In the genomic region with DNA sequence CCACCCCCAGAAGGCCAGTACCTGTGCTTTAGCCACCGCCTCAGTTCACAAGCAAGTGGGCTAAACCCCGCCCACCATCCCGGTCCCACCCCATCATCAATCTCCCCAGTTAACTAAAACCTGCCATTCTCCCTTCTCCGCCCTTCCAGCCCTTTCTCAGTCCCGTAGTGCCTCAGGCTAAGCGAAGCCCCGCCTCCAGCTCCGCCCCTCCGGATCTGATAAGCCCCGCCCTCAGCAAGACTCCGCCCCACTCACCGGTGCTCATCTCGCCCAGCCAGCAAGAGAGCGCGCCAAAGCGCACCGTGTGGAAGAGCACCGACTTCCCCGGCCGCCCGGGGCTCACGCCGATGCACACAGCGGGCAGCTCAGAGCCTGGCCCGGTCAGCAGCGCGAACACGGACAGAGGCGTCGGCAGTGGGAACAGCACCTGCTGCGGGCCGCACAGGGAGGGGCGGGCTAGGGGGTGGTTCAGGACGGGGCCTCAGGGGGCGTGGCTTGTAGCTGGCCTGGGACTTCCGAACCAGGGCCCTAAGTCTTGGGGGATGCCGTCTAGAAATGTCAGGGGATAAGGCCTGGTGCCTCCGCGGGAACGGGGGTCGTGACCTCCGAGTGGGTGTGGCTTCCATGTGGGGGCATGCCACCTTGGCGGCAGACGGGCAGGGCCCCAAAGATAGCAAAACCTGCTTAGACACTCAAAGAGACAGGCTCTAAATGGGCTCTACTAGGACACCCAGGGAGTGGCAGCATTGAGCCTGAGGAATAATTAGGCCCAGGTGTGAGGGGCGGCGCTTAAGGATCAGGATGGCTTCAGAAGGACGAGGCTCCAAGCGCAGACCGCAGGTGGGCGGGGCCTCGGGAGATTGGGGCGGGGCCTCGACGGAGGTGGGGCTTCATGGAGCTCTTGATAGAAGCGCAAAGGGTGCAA, we compare ENCODE assay signal across 1 cellular context.
A peak's percentile ranks its signal among the peaks of the same experiment; 100 is the strongest.
TF ChIP-seq lines count a peak whose summit lies in the region.

No MANE protein-coding gene starts in this region.

TF ChIP-seq in K562, 482 proteins besides CTCF, POLR2A, EP300 and RAD21 (continued from another document and continues in another):
- TF ChIP-seq, protein P1, sequence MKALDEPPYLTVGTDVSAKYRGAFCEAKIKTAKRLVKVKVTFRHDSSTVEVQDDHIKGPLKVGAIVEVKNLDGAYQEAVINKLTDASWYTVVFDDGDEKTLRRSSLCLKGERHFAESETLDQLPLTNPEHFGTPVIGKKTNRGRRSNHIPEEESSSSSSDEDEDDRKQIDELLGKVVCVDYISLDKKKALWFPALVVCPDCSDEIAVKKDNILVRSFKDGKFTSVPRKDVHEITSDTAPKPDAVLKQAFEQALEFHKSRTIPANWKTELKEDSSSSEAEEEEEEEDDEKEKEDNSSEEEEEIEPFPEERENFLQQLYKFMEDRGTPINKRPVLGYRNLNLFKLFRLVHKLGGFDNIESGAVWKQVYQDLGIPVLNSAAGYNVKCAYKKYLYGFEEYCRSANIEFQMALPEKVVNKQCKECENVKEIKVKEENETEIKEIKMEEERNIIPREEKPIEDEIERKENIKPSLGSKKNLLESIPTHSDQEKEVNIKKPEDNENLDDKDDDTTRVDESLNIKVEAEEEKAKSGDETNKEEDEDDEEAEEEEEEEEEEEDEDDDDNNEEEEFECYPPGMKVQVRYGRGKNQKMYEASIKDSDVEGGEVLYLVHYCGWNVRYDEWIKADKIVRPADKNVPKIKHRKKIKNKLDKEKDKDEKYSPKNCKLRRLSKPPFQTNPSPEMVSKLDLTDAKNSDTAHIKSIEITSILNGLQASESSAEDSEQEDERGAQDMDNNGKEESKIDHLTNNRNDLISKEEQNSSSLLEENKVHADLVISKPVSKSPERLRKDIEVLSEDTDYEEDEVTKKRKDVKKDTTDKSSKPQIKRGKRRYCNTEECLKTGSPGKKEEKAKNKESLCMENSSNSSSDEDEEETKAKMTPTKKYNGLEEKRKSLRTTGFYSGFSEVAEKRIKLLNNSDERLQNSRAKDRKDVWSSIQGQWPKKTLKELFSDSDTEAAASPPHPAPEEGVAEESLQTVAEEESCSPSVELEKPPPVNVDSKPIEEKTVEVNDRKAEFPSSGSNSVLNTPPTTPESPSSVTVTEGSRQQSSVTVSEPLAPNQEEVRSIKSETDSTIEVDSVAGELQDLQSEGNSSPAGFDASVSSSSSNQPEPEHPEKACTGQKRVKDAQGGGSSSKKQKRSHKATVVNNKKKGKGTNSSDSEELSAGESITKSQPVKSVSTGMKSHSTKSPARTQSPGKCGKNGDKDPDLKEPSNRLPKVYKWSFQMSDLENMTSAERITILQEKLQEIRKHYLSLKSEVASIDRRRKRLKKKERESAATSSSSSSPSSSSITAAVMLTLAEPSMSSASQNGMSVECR (CRISPR knock-in tag; IDR thresholded peaks at IDR 0.05), result peak; percentile 59; the same call in 1 of the 2 replicates
- no peak for TF ChIP-seq ZNF584 (CRISPR knock-in tag; IDR thresholded peaks at IDR 0.05; ENCODE audit: low read depth)
- TF ChIP-seq, protein P2, sequence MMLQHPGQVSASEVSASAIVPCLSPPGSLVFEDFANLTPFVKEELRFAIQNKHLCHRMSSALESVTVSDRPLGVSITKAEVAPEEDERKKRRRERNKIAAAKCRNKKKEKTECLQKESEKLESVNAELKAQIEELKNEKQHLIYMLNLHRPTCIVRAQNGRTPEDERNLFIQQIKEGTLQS (IDR thresholded peaks at IDR 0.05), result no peak
- TF ChIP-seq, protein P2 (CRISPR knock-in tag; conservative IDR thresholded peaks at IDR 0.05), result no peak
- TF ChIP-seq MAFF (IDR thresholded peaks at IDR 0.05; ENCODE audit: low read length), result no peak
- 0 out of 2 replicates have a peak, but pooled peaks have one; percentile 6 for TF ChIP-seq HCFC1 (IDR thresholded peaks at IDR 0.05; ENCODE audit: low read depth, low read length)
- TF ChIP-seq, protein P3, sequence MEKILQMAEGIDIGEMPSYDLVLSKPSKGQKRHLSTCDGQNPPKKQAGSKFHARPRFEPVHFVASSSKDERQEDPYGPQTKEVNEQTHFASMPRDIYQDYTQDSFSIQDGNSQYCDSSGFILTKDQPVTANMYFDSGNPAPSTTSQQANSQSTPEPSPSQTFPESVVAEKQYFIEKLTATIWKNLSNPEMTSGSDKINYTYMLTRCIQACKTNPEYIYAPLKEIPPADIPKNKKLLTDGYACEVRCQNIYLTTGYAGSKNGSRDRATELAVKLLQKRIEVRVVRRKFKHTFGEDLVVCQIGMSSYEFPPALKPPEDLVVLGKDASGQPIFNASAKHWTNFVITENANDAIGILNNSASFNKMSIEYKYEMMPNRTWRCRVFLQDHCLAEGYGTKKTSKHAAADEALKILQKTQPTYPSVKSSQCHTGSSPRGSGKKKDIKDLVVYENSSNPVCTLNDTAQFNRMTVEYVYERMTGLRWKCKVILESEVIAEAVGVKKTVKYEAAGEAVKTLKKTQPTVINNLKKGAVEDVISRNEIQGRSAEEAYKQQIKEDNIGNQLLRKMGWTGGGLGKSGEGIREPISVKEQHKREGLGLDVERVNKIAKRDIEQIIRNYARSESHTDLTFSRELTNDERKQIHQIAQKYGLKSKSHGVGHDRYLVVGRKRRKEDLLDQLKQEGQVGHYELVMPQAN (IDR thresholded peaks at IDR 0.05; ENCODE audit: borderline replicate concordance), result peak; percentile 58; the same call in 1 of the 2 replicates
- TF ChIP-seq SAP30 (IDR thresholded peaks at IDR 0.05; ENCODE audit: borderline replicate concordance, insufficient read depth, low read depth, low read length, poor library complexity, severe bottlenecking), result peak; percentile 42
- TF ChIP-seq CTBP1 (IDR thresholded peaks at IDR 0.05; ENCODE audit: borderline replicate concordance), result peak; percentile 62; the same call in 1 of the 2 replicates
- TF ChIP-seq MYNN (IDR thresholded peaks at IDR 0.05), result no peak
- TF ChIP-seq MYNN (CRISPR knock-in tag; IDR thresholded peaks at IDR 0.05), result no peak
- TF ChIP-seq, protein P4, sequence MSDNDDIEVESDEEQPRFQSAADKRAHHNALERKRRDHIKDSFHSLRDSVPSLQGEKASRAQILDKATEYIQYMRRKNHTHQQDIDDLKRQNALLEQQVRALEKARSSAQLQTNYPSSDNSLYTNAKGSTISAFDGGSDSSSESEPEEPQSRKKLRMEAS (CRISPR knock-in tag; IDR thresholded peaks at IDR 0.05), result peak; percentile 90
- no peak for TF ChIP-seq TCF7L2 (IDR thresholded peaks at IDR 0.05; ENCODE audit: low read depth, low read length)
- peak; percentile 37; the same call in 1 of the 2 replicates for TF ChIP-seq ZFX (CRISPR knock-in tag; IDR thresholded peaks at IDR 0.05)
- peak; percentile 95 for TF ChIP-seq L3MBTL2 (IDR thresholded peaks at IDR 0.05)
- no peak for TF ChIP-seq ZKSCAN1 (IDR thresholded peaks at IDR 0.05; ENCODE audit: low read depth, low read length)
- TF ChIP-seq MAZ (CRISPR knock-in tag; conservative IDR thresholded peaks at IDR 0.05 in 1 of 2, IDR thresholded peaks at IDR 0.05 in 1 of 2), result peak; percentile 70 to 71
- TF ChIP-seq LCOR (CRISPR knock-in tag; IDR thresholded peaks at IDR 0.05), result no peak
- TF ChIP-seq DNMT1 (IDR thresholded peaks at IDR 0.05), result no peak
- TF ChIP-seq, protein P5, sequence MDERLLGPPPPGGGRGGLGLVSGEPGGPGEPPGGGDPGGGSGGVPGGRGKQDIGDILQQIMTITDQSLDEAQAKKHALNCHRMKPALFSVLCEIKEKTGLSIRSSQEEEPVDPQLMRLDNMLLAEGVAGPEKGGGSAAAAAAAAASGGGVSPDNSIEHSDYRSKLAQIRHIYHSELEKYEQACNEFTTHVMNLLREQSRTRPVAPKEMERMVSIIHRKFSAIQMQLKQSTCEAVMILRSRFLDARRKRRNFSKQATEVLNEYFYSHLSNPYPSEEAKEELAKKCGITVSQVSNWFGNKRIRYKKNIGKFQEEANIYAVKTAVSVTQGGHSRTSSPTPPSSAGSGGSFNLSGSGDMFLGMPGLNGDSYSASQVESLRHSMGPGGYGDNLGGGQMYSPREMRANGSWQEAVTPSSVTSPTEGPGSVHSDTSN (CRISPR knock-in tag; IDR thresholded peaks at IDR 0.05; ENCODE audit: low read depth), result no peak
- TF ChIP-seq, protein P5 (tag; conservative IDR thresholded peaks at IDR 0.05; ENCODE audit: low read depth), result peak; percentile 86
- TF ChIP-seq JUNB (CRISPR knock-in tag; conservative IDR thresholded peaks at IDR 0.05), result no peak
- peak; percentile 85 for TF ChIP-seq SP1 (CRISPR knock-in tag; IDR thresholded peaks at IDR 0.05)
- TF ChIP-seq, protein P6, sequence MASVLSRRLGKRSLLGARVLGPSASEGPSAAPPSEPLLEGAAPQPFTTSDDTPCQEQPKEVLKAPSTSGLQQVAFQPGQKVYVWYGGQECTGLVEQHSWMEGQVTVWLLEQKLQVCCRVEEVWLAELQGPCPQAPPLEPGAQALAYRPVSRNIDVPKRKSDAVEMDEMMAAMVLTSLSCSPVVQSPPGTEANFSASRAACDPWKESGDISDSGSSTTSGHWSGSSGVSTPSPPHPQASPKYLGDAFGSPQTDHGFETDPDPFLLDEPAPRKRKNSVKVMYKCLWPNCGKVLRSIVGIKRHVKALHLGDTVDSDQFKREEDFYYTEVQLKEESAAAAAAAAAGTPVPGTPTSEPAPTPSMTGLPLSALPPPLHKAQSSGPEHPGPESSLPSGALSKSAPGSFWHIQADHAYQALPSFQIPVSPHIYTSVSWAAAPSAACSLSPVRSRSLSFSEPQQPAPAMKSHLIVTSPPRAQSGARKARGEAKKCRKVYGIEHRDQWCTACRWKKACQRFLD (CRISPR knock-in tag; IDR thresholded peaks at IDR 0.05), result no peak
- no peak for TF ChIP-seq EGR1 (conservative IDR thresholded peaks at IDR 0.05)
- peak; percentile 44; the same call in 1 of the 2 replicates for TF ChIP-seq PHF8 (IDR thresholded peaks at IDR 0.05; ENCODE audit: borderline replicate concordance, low read length)
- TF ChIP-seq, protein P7, sequence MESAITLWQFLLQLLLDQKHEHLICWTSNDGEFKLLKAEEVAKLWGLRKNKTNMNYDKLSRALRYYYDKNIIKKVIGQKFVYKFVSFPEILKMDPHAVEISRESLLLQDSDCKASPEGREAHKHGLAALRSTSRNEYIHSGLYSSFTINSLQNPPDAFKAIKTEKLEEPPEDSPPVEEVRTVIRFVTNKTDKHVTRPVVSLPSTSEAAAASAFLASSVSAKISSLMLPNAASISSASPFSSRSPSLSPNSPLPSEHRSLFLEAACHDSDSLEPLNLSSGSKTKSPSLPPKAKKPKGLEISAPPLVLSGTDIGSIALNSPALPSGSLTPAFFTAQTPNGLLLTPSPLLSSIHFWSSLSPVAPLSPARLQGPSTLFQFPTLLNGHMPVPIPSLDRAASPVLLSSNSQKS (CRISPR knock-in tag; IDR thresholded peaks at IDR 0.05), result no peak
- TF ChIP-seq TRIM28 (IDR thresholded peaks at IDR 0.05), result no peak
- TF ChIP-seq, protein P8, sequence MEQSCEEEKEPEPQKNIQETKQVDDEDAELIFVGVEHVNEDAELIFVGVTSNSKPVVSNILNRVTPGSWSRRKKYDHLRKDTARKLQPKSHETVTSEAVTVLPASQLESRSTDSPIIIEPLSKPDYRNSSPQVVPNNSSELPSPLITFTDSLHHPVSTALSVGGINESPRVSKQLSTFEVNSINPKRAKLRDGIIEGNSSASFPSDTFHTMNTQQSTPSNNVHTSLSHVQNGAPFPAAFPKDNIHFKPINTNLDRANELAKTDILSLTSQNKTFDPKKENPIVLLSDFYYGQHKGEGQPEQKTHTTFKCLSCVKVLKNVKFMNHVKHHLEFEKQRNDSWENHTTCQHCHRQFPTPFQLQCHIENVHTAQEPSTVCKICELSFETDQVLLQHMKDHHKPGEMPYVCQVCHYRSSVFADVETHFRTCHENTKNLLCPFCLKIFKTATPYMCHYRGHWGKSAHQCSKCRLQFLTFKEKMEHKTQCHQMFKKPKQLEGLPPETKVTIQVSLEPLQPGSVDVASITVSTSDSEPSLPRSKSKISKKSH (CRISPR knock-in tag; IDR thresholded peaks at IDR 0.05), result no peak
- peak; percentile 67 for TF ChIP-seq POLR2G (IDR thresholded peaks at IDR 0.05; ENCODE audit: low read depth, low read length)
- no peak for TF ChIP-seq RBM22 (IDR thresholded peaks at IDR 0.05; ENCODE audit: low read depth, low read length, poor library complexity, severe bottlenecking)
- TF ChIP-seq RBFOX2 (IDR thresholded peaks at IDR 0.05; ENCODE audit: low read depth, low read length), result peak; percentile 60
- no peak for TF ChIP-seq ZNF217 (CRISPR knock-in tag; IDR thresholded peaks at IDR 0.05)
- TF ChIP-seq ARID2 (IDR thresholded peaks at IDR 0.05), result no peak
- no peak for TF ChIP-seq MTA2 (IDR thresholded peaks at IDR 0.05; ENCODE audit: low read depth)
- 0 out of 2 replicates have a peak, but pooled peaks have one; percentile 14 for TF ChIP-seq ATF7 (IDR thresholded peaks at IDR 0.05)
- no peak for TF ChIP-seq CBX2 (IDR thresholded peaks at IDR 0.05; ENCODE audit: insufficient read depth, low read length, poor library complexity, severe bottlenecking)
- TF ChIP-seq, protein P9, sequence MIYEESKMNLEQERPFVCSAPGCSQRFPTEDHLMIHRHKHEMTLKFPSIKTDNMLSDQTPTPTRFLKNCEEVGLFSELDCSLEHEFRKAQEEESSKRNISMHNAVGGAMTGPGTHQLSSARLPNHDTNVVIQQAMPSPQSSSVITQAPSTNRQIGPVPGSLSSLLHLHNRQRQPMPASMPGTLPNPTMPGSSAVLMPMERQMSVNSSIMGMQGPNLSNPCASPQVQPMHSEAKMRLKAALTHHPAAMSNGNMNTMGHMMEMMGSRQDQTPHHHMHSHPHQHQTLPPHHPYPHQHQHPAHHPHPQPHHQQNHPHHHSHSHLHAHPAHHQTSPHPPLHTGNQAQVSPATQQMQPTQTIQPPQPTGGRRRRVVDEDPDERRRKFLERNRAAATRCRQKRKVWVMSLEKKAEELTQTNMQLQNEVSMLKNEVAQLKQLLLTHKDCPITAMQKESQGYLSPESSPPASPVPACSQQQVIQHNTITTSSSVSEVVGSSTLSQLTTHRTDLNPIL (CRISPR knock-in tag; IDR thresholded peaks at IDR 0.05), result no peak
- TF ChIP-seq NELFE (IDR thresholded peaks at IDR 0.05; ENCODE audit: insufficient read depth, insufficient read length), result no peak
- TF ChIP-seq, protein P10, sequence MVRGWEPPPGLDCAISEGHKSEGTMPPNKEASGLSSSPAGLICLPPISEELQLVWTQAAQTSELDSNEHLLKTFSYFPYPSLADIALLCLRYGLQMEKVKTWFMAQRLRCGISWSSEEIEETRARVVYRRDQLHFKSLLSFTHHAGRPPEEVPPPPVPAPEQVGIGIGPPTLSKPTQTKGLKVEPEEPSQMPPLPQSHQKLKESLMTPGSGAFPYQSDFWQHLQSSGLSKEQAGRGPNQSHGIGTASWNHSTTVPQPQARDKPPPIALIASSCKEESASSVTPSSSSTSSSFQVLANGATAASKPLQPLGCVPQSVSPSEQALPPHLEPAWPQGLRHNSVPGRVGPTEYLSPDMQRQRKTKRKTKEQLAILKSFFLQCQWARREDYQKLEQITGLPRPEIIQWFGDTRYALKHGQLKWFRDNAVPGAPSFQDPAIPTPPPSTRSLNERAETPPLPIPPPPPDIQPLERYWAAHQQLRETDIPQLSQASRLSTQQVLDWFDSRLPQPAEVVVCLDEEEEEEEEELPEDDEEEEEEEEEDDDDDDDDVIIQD (CRISPR knock-in tag; IDR thresholded peaks at IDR 0.05), result no peak
